18 cellular contexts compared by ENCODE assay signal in genomic region chr15:25245801-25246622, GRCh38.
A peak's percentile ranks its signal among the peaks of the same experiment; 100 is the strongest.
DNase-seq lines count a peak whose midpoint lies in the region; ATAC-seq, FAIRE-seq and TF ChIP-seq lines count a peak whose summit lies in the region.
"Had no signal": no experiment of that assay in that cellular context is flagged by ENCODE, and none has a peak within 500 bp of the region (broad histone marks: within the 10 kb centered on the region; RNA-seq: fewer than 3 reads in every experiment).

No MANE protein-coding gene starts in this region.

- peaks cover 0 to 24% (median 8%) of the 10 kb centered on the region in 4 donors for H3K9me3 ChIP-seq in Peyer's patch
- H3K9me3 ChIP-seq in right atrium auricular region, result no peaks in the 10 kb centered on the region
- no peaks in the 10 kb centered on the region for H3K9me3 ChIP-seq in prostate gland
- H3K9me3 ChIP-seq: MG63, SK-N-SH had no signal

- H3K27ac ChIP-seq in Peyer's patch (no peak overlapping the region), right atrium auricular region (no peak overlapping the region), prostate gland (no peak overlapping the region)

- no peak overlapping the region for H3K4me3 ChIP-seq in Peyer's patch
- H3K4me3 ChIP-seq in right atrium auricular region, result no peak overlapping the region
- H3K4me3 ChIP-seq in prostate gland, result no peak overlapping the region
- H3K4me3 ChIP-seq: MG63 had no signal

- DNase-seq in D721Med (ENCODE audit: insufficient read length, low spot score) (peak; percentile 15), Peyer's patch (peak in 2 of 3 donors; percentile 11 to 25), right atrium auricular region (ENCODE audit: low spot score) (peak; percentile 43), prostate gland (ENCODE audit: low spot score) (peak; percentile 3), frontal cortex (ENCODE audit: low spot score in 2 of 2) (no peak), NCI-H2107 treated with DMSO at 0.1 percent for 48 hours (lab: John Stamatoyannopoulos, UW; ENCODE audit: unreplicated experiment) (no peak)
- DNase-seq: anterior cingulate cortex, HFFc6, hippocampal formation, MG63, NCI-H1694, nephron progenitor cell, SK-N-SH, T-helper 9 cell had no signal

- ATAC-seq in GM21381 (IDR thresholded peaks at IDR 0.05; ENCODE audit: unreplicated experiment), result no peak
- ATAC-seq: Panc1; stimulated activated memory B cell treated with anti-CD40 and anti-IgM and Interleukin-4, amounts not matched to agents 10 μg/mL and 1 μg/mL and 100 μg/mL, for 72 hours had no signal

- no peak for TF ChIP-seq POLR2A in Peyer's patch (IDR thresholded peaks at IDR 0.05)
- no peak for TF ChIP-seq POLR2A in prostate gland (IDR thresholded peaks at IDR 0.05)

- no peak for FAIRE-seq in D721Med (lab: Jason Lieb, UNC)
- FAIRE-seq in frontal cortex (lab: Jason Lieb, UNC), result no peak
- FAIRE-seq: endometrium had no signal

- no peaks in the 10 kb centered on the region for H3K4me1 ChIP-seq in Peyer's patch
- H3K4me1 ChIP-seq in right atrium auricular region, result no peaks in the 10 kb centered on the region
- H3K4me1 ChIP-seq in prostate gland (replicated peaks), result no peaks in the 10 kb centered on the region

- H3K27me3 ChIP-seq in Peyer's patch, result no peaks in the 10 kb centered on the region
- H3K27me3 ChIP-seq in right atrium auricular region, result no peaks in the 10 kb centered on the region
- no peaks in the 10 kb centered on the region for H3K27me3 ChIP-seq in prostate gland (replicated peaks; ENCODE audit: insufficient read depth)
- H3K27me3 ChIP-seq: MG63 had no signal

- H3K36me3 ChIP-seq in Peyer's patch (no peaks in the 10 kb centered on the region), right atrium auricular region (no peaks in the 10 kb centered on the region), prostate gland (no peaks in the 10 kb centered on the region)
- H3K36me3 ChIP-seq: MG63 had no signal

- WGBS in prostate gland, result 88% methylated on average over 15 of the region's 17 CpGs

- intact Hi-C loops in prostate gland (cut with DNase I), result loop anchor here (5.0 kb wide), 1 partner anchor 49 kb away; no protein-coding TSS in a partner anchor

- no peak for TF ChIP-seq CTCF in D721Med (IDR thresholded peaks at IDR 0.05; ENCODE audit: insufficient read depth, missing control alignments)
- TF ChIP-seq CTCF in Peyer's patch (IDR thresholded peaks at IDR 0.05), result no peak
- no peak for TF ChIP-seq CTCF in right atrium auricular region (IDR thresholded peaks at IDR 0.05)
- no peak for TF ChIP-seq CTCF in prostate gland (IDR thresholded peaks at IDR 0.05)

Comparison
In these comparisons a context has a peak if more than half of its experiments do, and no peak if none do; other contexts are left out.
1. DNase-seq: peak in D721Med (single experiment), Peyer's patch (2 of 3), right atrium auricular region (single experiment) and prostate gland (single experiment); none in frontal cortex (0 of 2) and NCI-H2107 treated with DMSO at 0.1 percent for 48 hours (single experiment).